ENCODE assay signal across 37 cellular contexts in genomic region chr3:68855620-68856019, GRCh38.
"Had no signal": no experiment of that assay in that cellular context is flagged by ENCODE, and none has a peak within 500 bp of the region (broad histone marks: within the 10 kb centered on the region; RNA-seq: fewer than 3 reads in every experiment).

No MANE protein-coding gene starts in this region.

- H3K4me1 ChIP-seq: ascending aorta had no signal

- DNase-seq: activated CD4-positive, alpha-beta memory T cell treated with anti-CD3 and anti-CD28 coated beads, Interleukin-2, amount 10 ng/mL, durations not matched to agents 7 days and 5 days; activated CD4-positive, alpha-beta T cell treated with anti-CD3 and anti-CD28 coated beads for 1 hour; activated CD4-positive, alpha-beta T cell treated with anti-CD3 and anti-CD28 coated beads for 36 hours; activated CD4-positive, alpha-beta T cell treated with anti-CD3 and anti-CD28 coated beads for 48 hours; activated CD4-positive, alpha-beta T cell treated with anti-CD3 and anti-CD28 coated beads, Interleukin-2, amount 10 ng/mL, durations not matched to agents 7 days and 5 days; activated CD4-positive, alpha-beta T cell treated with anti-CD3 and anti-CD28 coated beads, Interleukin-2, amount 50 U/mL, for 48 hours; activated CD4-positive, CD25-positive, alpha-beta regulatory T cell; activated CD8-positive, alpha-beta memory T cell treated with anti-CD3 and anti-CD28 coated beads for 24 hours; activated CD8-positive, alpha-beta memory T cell treated with anti-CD3 and anti-CD28 coated beads, Interleukin-2, amount 10 ng/mL, durations not matched to agents 7 days and 5 days; activated CD8-positive, alpha-beta memory T cell treated with anti-CD3 and anti-CD28 coated beads, Interleukin-2, amount 50 U/mL, for 48 hours; activated CD8-positive, alpha-beta T cell treated with anti-CD3 and anti-CD28 coated beads, Interleukin-2, amount 10 ng/mL, durations not matched to agents 7 days and 5 days; activated effector memory CD4-positive, alpha-beta T cell treated with Interleukin-2 at 50 U/mL for 16 hours; activated gamma-delta T cell; activated naive CD4-positive, alpha-beta T cell treated with anti-CD3 and anti-CD28 coated beads, Interleukin-2, amount 10 ng/mL, durations not matched to agents 7 days and 5 days; activated naive CD4-positive, alpha-beta T cell treated with Interleukin-2 at 50 U/mL for 16 hours; activated naive CD8-positive, alpha-beta T cell treated with anti-CD3 and anti-CD28 coated beads, Interleukin-2, amount 10 ng/mL, durations not matched to agents 7 days and 5 days; activated naive CD8-positive, alpha-beta T cell treated with anti-CD3 and anti-CD28 coated beads, Interleukin-2, amount 50 U/mL, for 24 hours; activated T-cell treated with anti-CD3 and anti-CD28 coated beads, Interleukin-2, amount 50 U/mL, for 24 hours; activated T-cell treated with anti-CD3 and anti-CD28 coated beads, Interleukin-2, amount 50 U/mL, for 48 hours; amygdala; anterior cingulate cortex; caudate nucleus; cerebellar nuclear complex; T-helper 1 cell; T-helper 2 cell; T-helper 9 cell had no signal

- H3K27me3 Mint-ChIP-seq: activated CD4-positive, alpha-beta memory T cell treated with anti-CD3 and anti-CD28 coated beads, Interleukin-2, amount 10 ng/mL, durations not matched to agents 7 days and 5 days; activated naive CD8-positive, alpha-beta T cell treated with anti-CD3 and anti-CD28 coated beads, Interleukin-2, amount 10 ng/mL, durations not matched to agents 7 days and 5 days had no signal

- H3K9me3 Mint-ChIP-seq: activated CD4-positive, alpha-beta memory T cell treated with anti-CD3 and anti-CD28 coated beads, Interleukin-2, amount 10 ng/mL, durations not matched to agents 7 days and 5 days; activated CD4-positive, alpha-beta T cell treated with anti-CD3 and anti-CD28 coated beads, Interleukin-2, amount 10 ng/mL, durations not matched to agents 7 days and 5 days; activated naive CD4-positive, alpha-beta T cell treated with anti-CD3 and anti-CD28 coated beads, Interleukin-2, amount 10 ng/mL, durations not matched to agents 7 days and 5 days; activated naive CD8-positive, alpha-beta T cell treated with anti-CD3 and anti-CD28 coated beads, Interleukin-2, amount 10 ng/mL, durations not matched to agents 7 days and 5 days; activated naive CD8-positive, alpha-beta T cell treated with anti-CD3 and anti-CD28 coated beads, Interleukin-2, amount 50 U/mL, for 24 hours; activated T-helper 2 cell treated with anti-CD3 and anti-CD28 coated beads, Interferon-gamma antibody, Interleukin-2, Interleukin-4, amounts not matched to agents 10 μg/mL and 5 μg/mL and 100 μg/mL, durations not matched to agents 14 hours and 24 hours and 36 hours; central memory CD8-positive, alpha-beta T cell; T-helper 1 cell treated with Interleukin-12 subunit alpha and Interleukin-12 subunit beta and Interleukin-4 antibody, amounts not matched to agents 30 μg/mL and 1 μg/mL, for 36 hours; T-helper 2 cell treated with Interferon-gamma antibody and Interleukin-4, amounts not matched to agents 5 μg/mL and 100 μg/mL, for 36 hours had no signal

- H3K36me3 Mint-ChIP-seq: activated CD8-positive, alpha-beta memory T cell treated with anti-CD3 and anti-CD28 coated beads, Interleukin-2, amount 10 ng/mL, durations not matched to agents 7 days and 5 days; activated naive CD4-positive, alpha-beta T cell treated with anti-CD3 and anti-CD28 coated beads, Interleukin-2, amount 10 ng/mL, durations not matched to agents 7 days and 5 days; activated naive CD4-positive, alpha-beta T cell treated with anti-CD3 and anti-CD28 coated beads, Interleukin-2, amount 50 U/mL, for 24 hours; activated naive CD8-positive, alpha-beta T cell; activated naive CD8-positive, alpha-beta T cell treated with anti-CD3 and anti-CD28 coated beads, Interleukin-2, amount 10 ng/mL, durations not matched to agents 7 days and 5 days; brain had no signal

- H3K4me1 Mint-ChIP-seq: activated CD4-positive, alpha-beta memory T cell treated with anti-CD3 and anti-CD28 coated beads, Interleukin-2, amount 10 ng/mL, durations not matched to agents 7 days and 5 days; activated CD4-positive, alpha-beta T cell treated with anti-CD3 and anti-CD28 coated beads for 36 hours; activated CD4-positive, alpha-beta T cell treated with anti-CD3 and anti-CD28 coated beads, Interleukin-2, amount 10 ng/mL, durations not matched to agents 7 days and 5 days; activated CD8-positive, alpha-beta memory T cell treated with anti-CD3 and anti-CD28 coated beads, Interleukin-2, amount 10 ng/mL, durations not matched to agents 7 days and 5 days; activated naive CD4-positive, alpha-beta T cell treated with anti-CD3 and anti-CD28 coated beads, Interleukin-2, amount 10 ng/mL, durations not matched to agents 7 days and 5 days; activated naive CD4-positive, alpha-beta T cell treated with anti-CD3 and anti-CD28 coated beads, Interleukin-2, amount 50 U/mL, for 24 hours; activated naive CD8-positive, alpha-beta T cell treated with anti-CD3 and anti-CD28 coated beads, Interleukin-2, amount 10 ng/mL, durations not matched to agents 7 days and 5 days; activated naive CD8-positive, alpha-beta T cell treated with anti-CD3 and anti-CD28 coated beads, Interleukin-2, amount 50 U/mL, for 24 hours; brain; central memory CD8-positive, alpha-beta T cell had no signal

- ATAC-seq: activated CD4-positive, alpha-beta T cell treated with anti-CD3 and anti-CD28 coated beads for 36 hours; activated CD4-positive, CD25-positive, alpha-beta regulatory T cell treated with anti-CD3 and anti-CD28 coated beads, Interleukin-2, amount 50 U/mL, for 24 hours; activated CD8-positive, alpha-beta memory T cell treated with anti-CD3 and anti-CD28 coated beads, Interleukin-2, amount 10 ng/mL, durations not matched to agents 7 days and 5 days; activated CD8-positive, alpha-beta T cell treated with anti-CD3 and anti-CD28 coated beads, Interleukin-2, amount 10 ng/mL, durations not matched to agents 7 days and 5 days; activated naive CD8-positive, alpha-beta T cell treated with anti-CD3 and anti-CD28 coated beads, Interleukin-2, amount 50 U/mL, for 24 hours had no signal

- H3K27me3 ChIP-seq: ascending aorta, cardiac muscle cell had no signal

- H3K9me3 ChIP-seq: ascending aorta had no signal

- H3K27ac Mint-ChIP-seq: activated CD4-positive, alpha-beta memory T cell treated with anti-CD3 and anti-CD28 coated beads, Interleukin-2, amount 10 ng/mL, durations not matched to agents 7 days and 5 days; activated CD4-positive, alpha-beta T cell treated with anti-CD3 and anti-CD28 coated beads for 36 hours; activated CD4-positive, alpha-beta T cell treated with anti-CD3 and anti-CD28 coated beads, Interleukin-2, amount 10 ng/mL, durations not matched to agents 7 days and 5 days; activated CD8-positive, alpha-beta memory T cell treated with anti-CD3 and anti-CD28 coated beads, Interleukin-2, amount 10 ng/mL, durations not matched to agents 7 days and 5 days; activated CD8-positive, alpha-beta T cell treated with anti-CD3 and anti-CD28 coated beads, Interleukin-2, amount 10 ng/mL, durations not matched to agents 7 days and 5 days; activated naive CD4-positive, alpha-beta T cell treated with anti-CD3 and anti-CD28 coated beads, Interleukin-2, amount 10 ng/mL, durations not matched to agents 7 days and 5 days; activated naive CD4-positive, alpha-beta T cell treated with anti-CD3 and anti-CD28 coated beads, Interleukin-2, amount 50 U/mL, for 24 hours; activated naive CD8-positive, alpha-beta T cell; activated naive CD8-positive, alpha-beta T cell treated with anti-CD3 and anti-CD28 coated beads, Interleukin-2, amount 10 ng/mL, durations not matched to agents 7 days and 5 days; activated naive CD8-positive, alpha-beta T cell treated with anti-CD3 and anti-CD28 coated beads, Interleukin-2, amount 50 U/mL, for 24 hours; activated T-cell treated with anti-CD3 and anti-CD28 coated beads, Interleukin-2, amount 50 U/mL, for 24 hours; activated T-helper 2 cell treated with anti-CD3 and anti-CD28 coated beads, Interferon-gamma antibody, Interleukin-2, Interleukin-4, amounts not matched to agents 10 μg/mL and 5 μg/mL and 100 μg/mL, durations not matched to agents 14 hours and 24 hours and 36 hours; brain; T-helper 1 cell treated with Interleukin-12 subunit alpha and Interleukin-12 subunit beta and Interleukin-4 antibody, amounts not matched to agents 30 μg/mL and 1 μg/mL, for 36 hours; T-helper 2 cell treated with Interferon-gamma antibody and Interleukin-4, amounts not matched to agents 5 μg/mL and 100 μg/mL, for 36 hours had no signal

- H3K4me3 Mint-ChIP-seq: activated CD4-positive, alpha-beta memory T cell treated with anti-CD3 and anti-CD28 coated beads, Interleukin-2, amount 10 ng/mL, durations not matched to agents 7 days and 5 days; activated CD4-positive, alpha-beta T cell treated with anti-CD3 and anti-CD28 coated beads for 36 hours; activated CD4-positive, alpha-beta T cell treated with anti-CD3 and anti-CD28 coated beads, Interleukin-2, amount 10 ng/mL, durations not matched to agents 7 days and 5 days; activated CD8-positive, alpha-beta memory T cell treated with anti-CD3 and anti-CD28 coated beads, Interleukin-2, amount 10 ng/mL, durations not matched to agents 7 days and 5 days; activated CD8-positive, alpha-beta T cell treated with anti-CD3 and anti-CD28 coated beads, Interleukin-2, amount 10 ng/mL, durations not matched to agents 7 days and 5 days; activated naive CD4-positive, alpha-beta T cell treated with anti-CD3 and anti-CD28 coated beads, Interleukin-2, amount 10 ng/mL, durations not matched to agents 7 days and 5 days; activated naive CD4-positive, alpha-beta T cell treated with anti-CD3 and anti-CD28 coated beads, Interleukin-2, amount 50 U/mL, for 24 hours; activated naive CD8-positive, alpha-beta T cell; activated naive CD8-positive, alpha-beta T cell treated with anti-CD3 and anti-CD28 coated beads, Interleukin-2, amount 10 ng/mL, durations not matched to agents 7 days and 5 days; activated naive CD8-positive, alpha-beta T cell treated with anti-CD3 and anti-CD28 coated beads, Interleukin-2, amount 50 U/mL, for 24 hours; activated T-cell treated with anti-CD3 and anti-CD28 coated beads, Interleukin-2, amount 50 U/mL, for 24 hours; brain; central memory CD8-positive, alpha-beta T cell; T-helper 1 cell treated with Interleukin-12 subunit alpha and Interleukin-12 subunit beta and Interleukin-4 antibody, amounts not matched to agents 30 μg/mL and 1 μg/mL, for 36 hours; T-helper 2 cell treated with Interferon-gamma antibody and Interleukin-4, amounts not matched to agents 5 μg/mL and 100 μg/mL, for 36 hours had no signal

- H3K27ac ChIP-seq: ascending aorta, cardiac muscle cell, VCaP had no signal

- H3K4me3 ChIP-seq: ascending aorta, cardiac muscle cell had no signal

- H3K36me3 ChIP-seq: ascending aorta had no signal
